ENCODE assay signal across 8 cellular contexts in genomic region chr3:4466783-4467521, GRCh38. TPM values are rescaled to one million over a fixed set of nuclear protein-coding genes. Genes with fewer than 3 reads are reported as not detected.
A peak's percentile ranks its signal among the peaks of the same experiment; 100 is the strongest.
DNase-seq lines count a peak whose midpoint lies in the region; ATAC-seq and TF ChIP-seq lines count a peak whose summit lies in the region.

Gene SUMF1, minus strand, starts transcription at chr3:4467269. Its CDS starts 24 bp downstream, at chr3:4467245.

- no peaks in the 10 kb centered on the region for H3K36me3 Mint-ChIP-seq in activated CD4-positive, alpha-beta memory T cell treated with anti-CD3 and anti-CD28 coated beads for 36 hours

- ATAC-seq in GM18909 (IDR thresholded peaks at IDR 0.05; ENCODE audit: poor library complexity, unreplicated experiment) = peak; percentile 100
- ATAC-seq in HG03159 (IDR thresholded peaks at IDR 0.05; ENCODE audit: unreplicated experiment) = peak; percentile 99
- ATAC-seq in right lobe of liver = peak; percentile 96 to 98 (median 97)

- H3K27me3 ChIP-seq in dorsolateral prefrontal cortex (no peaks in the 10 kb centered on the region), right lobe of liver (no peaks in the 10 kb centered on the region)

- peak within 1 kb of the TSS; percentile 66 to 100 (median 92) for H3K4me3 ChIP-seq in dorsolateral prefrontal cortex
- peak within 1 kb of the TSS; percentile 82 to 88 (median 88) for H3K4me3 ChIP-seq in right lobe of liver

- no peaks in the 10 kb centered on the region for H3K36me3 ChIP-seq in right lobe of liver

- TF ChIP-seq CTCF in dorsolateral prefrontal cortex (IDR thresholded peaks at IDR 0.05 in 54 of 56, conservative IDR thresholded peaks at IDR 0.05 in 2 of 56; ENCODE audit: low read depth in 1 of 56, partially characterized antibody in 56 of 56) (peak in 20 of 56 donors; percentile 7 to 37 (median 27)), right lobe of liver (IDR thresholded peaks at IDR 0.05) (no peak)

- H3K9me3 ChIP-seq in right lobe of liver = no peaks in the 10 kb centered on the region

- H3K4me1 ChIP-seq in right lobe of liver = peaks cover 0 to 13% (median 0%) of the 10 kb centered on the region in 4 donors

- H3K9me3 Mint-ChIP-seq in activated CD4-positive, alpha-beta memory T cell treated with anti-CD3 and anti-CD28 coated beads for 36 hours = no peaks in the 10 kb centered on the region

- peaks cover 14% of the 10 kb centered on the region for H3K4me1 Mint-ChIP-seq in activated CD4-positive, alpha-beta memory T cell treated with anti-CD3 and anti-CD28 coated beads for 36 hours (ENCODE audit: low read depth)

- H3K27ac Mint-ChIP-seq in activated CD4-positive, alpha-beta memory T cell treated with anti-CD3 and anti-CD28 coated beads for 36 hours = peak within 1 kb of the TSS; percentile 87

- TF ChIP-seq POLR2A in right lobe of liver (IDR thresholded peaks at IDR 0.05) = peak; percentile 76

- DNase-seq in AML-193 (lab: John Stamatoyannopoulos, UW) = peak; percentile 72 to 76
- peak; percentile 63 to 75 for DNase-seq in NCI-H524 (lab: John Stamatoyannopoulos, UW)
- peak; percentile 84 for DNase-seq in activated CD4-positive, alpha-beta memory T cell treated with anti-CD3 and anti-CD28 coated beads for 36 hours
- DNase-seq in dorsolateral prefrontal cortex = peak; percentile 82 to 93 (median 89)
- DNase-seq in right lobe of liver = peak; percentile 84 to 87 (median 87)
- peak; percentile 73 for DNase-seq in stimulated activated CD4-positive, alpha-beta T cell treated with anti-CD3 and anti-CD28 coated beads, Interleukin-4, amount 100 ng/mL, for 1 hour

- CTCF ChIA-PET in activated CD4-positive, alpha-beta memory T cell treated with anti-CD3 and anti-CD28 coated beads for 36 hours (lab: Charles Lee) = interaction anchor here (0.6 to 2.6 kb wide), 4 partner anchors 26 to 225 kb away, joined by 3 to 13 read pairs (median 6); partner anchors contain the start of gene ITPR1

- H3K27me3 Mint-ChIP-seq in activated CD4-positive, alpha-beta memory T cell treated with anti-CD3 and anti-CD28 coated beads for 36 hours = no peaks in the 10 kb centered on the region

- H3K27ac ChIP-seq in dorsolateral prefrontal cortex (peak within 1 kb of the TSS; percentile 5 to 91 (median 79)), right lobe of liver (peak within 1 kb of the TSS; percentile 76 to 91 (median 85))

- intact Hi-C loops in activated CD4-positive, alpha-beta memory T cell treated with anti-CD3 and anti-CD28 coated beads for 36 hours (cut with micrococcal nuclease) = loop anchor here (1.0 to 2.0 kb wide), 5 partner anchors 26 to 164 kb away; partner anchors contain the start of genes ITPR1 and SETMAR
- intact Hi-C loops in dorsolateral prefrontal cortex (cut with DNase I) = loop anchor here in 1 of 2 donors (2.0 to 10.0 kb wide), 2 partner anchors 26 to 112 kb away; partner anchors contain the start of gene ITPR1
- intact Hi-C loops in right lobe of liver (cut with DNase I) = no loop called here

- H3K4me3 Mint-ChIP-seq in activated CD4-positive, alpha-beta memory T cell treated with anti-CD3 and anti-CD28 coated beads for 36 hours = peak within 1 kb of the TSS; percentile 90

- 2% methylated on average over 14 of the region's 47 CpGs for WGBS in right lobe of liver (ENCODE audit: insufficient coverage, low coverage, low lambda C conversion rate, missing lambda C conversion rate)

- POLR2A ChIA-PET in activated CD4-positive, alpha-beta memory T cell treated with anti-CD3 and anti-CD28 coated beads for 36 hours (lab: Charles Lee) = interaction anchor here (0.5 to 1.6 kb wide), 8 partner anchors 8 to 159 kb away, joined by 3 to 34 read pairs (median 4); partner anchors contain the start of gene ITPR1

RNA-seq across cellular contexts. Expression of gene SUMF1, which starts in this region (rescaled TPM):
- total RNA-seq in activated CD4-positive, alpha-beta memory T cell treated with anti-CD3 and anti-CD28 coated beads for 36 hours = 1 to 10 TPM; 5.1 to 5.6 TPM
- total RNA-seq in dorsolateral prefrontal cortex = 10 to 100 TPM; 12.4 to 26.6 (median 17.6) TPM
- total RNA-seq in right lobe of liver = 10 to 100 TPM; 15.9 to 32.4 (median 21.3) TPM

Comparison
In these comparisons a context has a peak if more than half of its experiments do, and no peak if none do; other contexts are left out.
1. Peak in every context shown above with its lines: DNase-seq, ATAC-seq, H3K4me3 ChIP-seq and H3K27ac ChIP-seq.